Comparison of ENCODE assay signal across 14 cellular contexts in genomic region chr5:250396-250795, GRCh38. TPM values are rescaled to one million over a fixed set of nuclear protein-coding genes. Genes with fewer than 3 reads are reported as not detected.
DNase-seq lines count a peak whose midpoint lies in the region; ATAC-seq, FAIRE-seq and TF ChIP-seq lines count a peak whose summit lies in the region.
"Not testable (repeated sequence)": the region's sequence is repeated elsewhere in the genome, so short reads cannot be mapped to it uniquely, and the experiment has no call there.
"Had no signal": no experiment of that assay in that cellular context is flagged by ENCODE, and none has a peak within 500 bp of the region (broad histone marks: within the 10 kb centered on the region; RNA-seq: fewer than 3 reads in every experiment).

No MANE protein-coding gene starts in this region.

- CTCF ChIA-PET in T-cell (lab: Charles Lee); HepG2 (lab: Yijun Ruan, JAX; ENCODE audit: low intra/inter-chr PET ratio, low total read pairs): not testable (repeated sequence)

- H3K4me3 Mint-ChIP-seq in T-cell; activated T-cell treated with anti-CD3 and anti-CD28 coated beads, Interleukin-2, amount 50 U/mL, for 24 hours; stimulated activated effector memory CD8-positive, alpha-beta T cell treated with anti-CD3 and anti-CD28 coated beads, Interleukin-12 subunit alpha, Interleukin-12 subunit beta, amount 100 ng/mL, for 72 hours: not testable (repeated sequence)

- H4K20me1 ChIP-seq in Loucy (ENCODE audit: insufficient read depth, low read length, poor library complexity, severe bottlenecking); HepG2 (ENCODE audit: insufficient read depth, low read length): not testable (repeated sequence)

- not testable (repeated sequence) for H3K27me3 ChIP-seq in Loucy (ENCODE audit: insufficient read depth, low read length, poor library complexity, severe bottlenecking); HepG2 (ENCODE audit: control insufficient read depth in 1 of 2, insufficient read depth in 2 of 2, low read length in 2 of 2)

- DNase-seq in T-cell; activated T-cell treated with anti-CD3 and anti-CD28 coated beads, Interleukin-2, amount 50 U/mL, for 24 hours; Right ventricle myocardium inferior (ENCODE audit: missing footprints); left ventricle myocardium superior; HepG2 (ENCODE audit: low spot score); stimulated activated effector memory CD8-positive, alpha-beta T cell treated with anti-CD3 and anti-CD28 coated beads, Interleukin-12 subunit alpha, Interleukin-12 subunit beta, amount 100 ng/mL, for 72 hours (ENCODE audit: low spot score in 2 of 2): not testable (repeated sequence)

- peaks cover 26% of the 10 kb centered on the region; the same call in 1 of the 2 replicates for H3K9me3 ChIP-seq in Loucy (ENCODE audit: insufficient read depth, low read depth, low read length)
- H3K9me3 ChIP-seq in HepG2 (ENCODE audit: low read length): not testable (repeated sequence)

- in situ Hi-C loops in HepG2 (cut with HindIII; ENCODE audit: extremely low pct_ligation_motif_present, low pct_unique_long_range_greater_than_20kb): not testable (repeated sequence)

- H3K9me3 Mint-ChIP-seq in T-cell; activated T-cell treated with anti-CD3 and anti-CD28 coated beads, Interleukin-2, amount 50 U/mL, for 24 hours; stimulated activated effector memory CD8-positive, alpha-beta T cell treated with anti-CD3 and anti-CD28 coated beads, Interleukin-12 subunit alpha, Interleukin-12 subunit beta, amount 100 ng/mL, for 72 hours: not testable (repeated sequence)

- peak overlapping the region; percentile 78 for H3K9ac ChIP-seq in Loucy (ENCODE audit: low read depth, low read length, poor library complexity, severe bottlenecking)
- not testable (repeated sequence) for H3K9ac ChIP-seq in HepG2 (ENCODE audit: insufficient read depth, low read depth, low read length)

- intact Hi-C loops in Right ventricle myocardium inferior (cut with DNase I); left ventricle myocardium superior (cut with micrococcal nuclease); HepG2 (cut with micrococcal nuclease; ENCODE audit: unreplicated experiment): not testable (repeated sequence)

- not testable (repeated sequence) for TF ChIP-seq CTCF in Loucy (conservative IDR thresholded peaks at IDR 0.05; ENCODE audit: low read length); HepG2 (CRISPR knock-in tag; IDR thresholded peaks at IDR 0.05)

- not testable (repeated sequence) for H3K4me3 ChIP-seq in Loucy (ENCODE audit: low read length, poor library complexity, severe bottlenecking); HepG2 (replicated peaks in 1 of 3; ENCODE audit: insufficient read depth in 1 of 3, low read depth in 2 of 3, low read length in 3 of 3)

- not testable (repeated sequence) for TF ChIP-seq EP300 in HepG2 (IDR thresholded peaks at IDR 0.05; ENCODE audit: low read depth in 2 of 2, low read length in 2 of 2); HepG2 (CRISPR knock-in tag; IDR thresholded peaks at IDR 0.05; ENCODE audit: borderline replicate concordance)

- H3K36me3 ChIP-seq in Loucy (ENCODE audit: insufficient read depth, low read length): peaks cover 64% of the 10 kb centered on the region; the same call in 1 of the 2 replicates
- peaks cover 9 to 38% of the 10 kb centered on the region in 2 experiments; a peak in 4 of 5 replicates for H3K36me3 ChIP-seq in HepG2 (replicated peaks in 1 of 2; ENCODE audit: control insufficient read depth in 1 of 2, insufficient read depth in 2 of 2, low read length in 2 of 2)

- H2AFZ ChIP-seq in Loucy (ENCODE audit: low read length); HepG2 (ENCODE audit: low read length): not testable (repeated sequence)

- not testable (repeated sequence) for BruUV-seq in HepG2 (replicated peaks; lab: Mats Ljungman, UMichigan)

- H3K4me1 Mint-ChIP-seq in T-cell: peaks cover 0 to 13% (median 8%) of the 10 kb centered on the region in 3 donors
- not testable (repeated sequence) for H3K4me1 Mint-ChIP-seq in activated T-cell treated with anti-CD3 and anti-CD28 coated beads, Interleukin-2, amount 50 U/mL, for 24 hours (ENCODE audit: low read depth)
- H3K4me1 Mint-ChIP-seq in stimulated activated effector memory CD8-positive, alpha-beta T cell treated with anti-CD3 and anti-CD28 coated beads, Interleukin-12 subunit alpha, Interleukin-12 subunit beta, amount 100 ng/mL, for 72 hours: peaks cover 18% of the 10 kb centered on the region

- not testable (repeated sequence) for H3K9me2 ChIP-seq in Loucy (replicated peaks; ENCODE audit: low read depth, low read length)

- not testable (repeated sequence) for ATAC-seq in T-cell (replicated peaks in 1 of 4)
- peak; percentile 23 for ATAC-seq in Right ventricle myocardium inferior
- peak; percentile 44 for ATAC-seq in left ventricle myocardium superior
- ATAC-seq in HepG2: peak; percentile 26; the same call in 1 of the 3 replicates
- peak; percentile 32 for ATAC-seq in stimulated activated effector memory CD8-positive, alpha-beta T cell treated with anti-CD3 and anti-CD28 coated beads, Interleukin-12 subunit alpha, Interleukin-12 subunit beta, amount 100 ng/mL, for 72 hours

- not testable (repeated sequence) for FAIRE-seq in HepG2 (lab: Jason Lieb, UNC)

- not testable (repeated sequence) for TF ChIP-seq RAD21 in HepG2 (CRISPR knock-in tag; IDR thresholded peaks at IDR 0.05)

- POLR2A ChIA-PET in T-cell (lab: Charles Lee); HepG2 (lab: Yijun Ruan, JAX): not testable (repeated sequence)

- not testable (repeated sequence) for H3K27me3 Mint-ChIP-seq in T-cell; activated T-cell treated with anti-CD3 and anti-CD28 coated beads, Interleukin-2, amount 50 U/mL, for 24 hours

- not testable (repeated sequence) for H3K27ac ChIP-seq in HepG2 (ENCODE audit: extremely low read length, insufficient read depth, low read length)

- not testable (repeated sequence) for H3K79me2 ChIP-seq in Loucy (ENCODE audit: insufficient read depth, low read length); HepG2 (ENCODE audit: insufficient read depth, low read length)

- WGBS in HepG2 (ENCODE audit: low lambda C conversion rate): 100% methylated on average over 3 of the region's 9 CpGs

- H3F3A ChIP-seq in Loucy (ENCODE audit: low read depth): peaks cover 20% of the 10 kb centered on the region

- peaks cover 51% of the 10 kb centered on the region for H3K4me1 ChIP-seq in Loucy (ENCODE audit: insufficient read depth, low read length, poor library complexity, severe bottlenecking)
- not testable (repeated sequence) for H3K4me1 ChIP-seq in HepG2 (ENCODE audit: insufficient read depth, low read length)

- not testable (repeated sequence) for TF ChIP-seq POLR2A in HepG2 (IDR thresholded peaks at IDR 0.05; ENCODE audit: insufficient read depth in 1 of 2, low read depth in 2 of 2, low read length in 2 of 2)

- peak overlapping the region; percentile 43 to 66 for H3K27ac Mint-ChIP-seq in T-cell
- H3K27ac Mint-ChIP-seq in activated T-cell treated with anti-CD3 and anti-CD28 coated beads, Interleukin-2, amount 50 U/mL, for 24 hours: peak overlapping the region; percentile 4
- peak overlapping the region; percentile 36 for H3K27ac Mint-ChIP-seq in stimulated activated effector memory CD8-positive, alpha-beta T cell treated with anti-CD3 and anti-CD28 coated beads, Interleukin-12 subunit alpha, Interleukin-12 subunit beta, amount 100 ng/mL, for 72 hours

- not testable (repeated sequence) for H3K4me2 ChIP-seq in Loucy (ENCODE audit: low read depth, low read length, poor library complexity, severe bottlenecking); HepG2 (ENCODE audit: low read depth, low read length)

- peaks cover 44% of the 10 kb centered on the region for H3K36me3 Mint-ChIP-seq in T-cell
- H3K36me3 Mint-ChIP-seq in activated T-cell treated with anti-CD3 and anti-CD28 coated beads, Interleukin-2, amount 50 U/mL, for 24 hours (ENCODE audit: low read depth): peaks cover 80% of the 10 kb centered on the region
- H3K36me3 Mint-ChIP-seq in stimulated activated effector memory CD8-positive, alpha-beta T cell treated with anti-CD3 and anti-CD28 coated beads, Interleukin-12 subunit alpha, Interleukin-12 subunit beta, amount 100 ng/mL, for 72 hours: peaks cover 85% of the 10 kb centered on the region

RNA-seq across cellular contexts. Expression of gene PDCD6, which starts 21.1 kb away (rescaled TPM):
- total RNA-seq in T-cell (100 to 1,000 TPM in 1 of 5 donors, 10 to 100 TPM in 4; 61.0 to 104 (median 92.6) TPM), Right ventricle myocardium inferior (34.4 TPM), left ventricle myocardium superior (33.3 TPM), HepG2 (2016; rRNA removed; fragmentation: Illumina TruSeq; extraction: Trizol) (120 and 134 TPM in 2 replicates)
- 36.0 and 42.8 TPM in 2 replicates for total RNA-seq in HepG2 (2016; cell fraction: cytosol; rRNA removed; fragmentation: Illumina TruSeq; extraction: Trizol; ENCODE audit: low read depth)
- total RNA-seq in HepG2 (2016; cell fraction: insoluble cytoplasmic fraction; rRNA removed; fragmentation: Illumina TruSeq; extraction: Trizol): 119 and 122 TPM in 2 replicates
- 79.2 and 83.1 TPM in 2 replicates for total RNA-seq in HepG2 (2016; cell fraction: membrane; rRNA removed; fragmentation: Illumina TruSeq; extraction: Trizol)
- total RNA-seq in HepG2 (2016; cell fraction: nucleus; rRNA removed; fragmentation: Illumina TruSeq; extraction: Trizol): 56.7 and 60.4 TPM in 2 replicates
- polyA plus RNA-seq in HepG2 (2011; rRNA removed): 150 and 176 TPM in 2 replicates
- 179 and 184 TPM in 2 replicates for polyA plus RNA-seq in HepG2 (2011; cell fraction: cytosol; rRNA removed)
- polyA plus RNA-seq in HepG2 (2011; cell fraction: nucleus; rRNA removed): 76.8 and 88.9 TPM in 2 replicates
- polyA plus RNA-seq in HepG2 (2012): 73.8 and 84.9 TPM in 2 replicates
- 39.4 and 49.9 TPM in 2 replicates for polyA plus RNA-seq in HepG2 (2016; cell fraction: cytosol; fragmentation: Illumina TruSeq; extraction: Trizol; ENCODE audit: low read depth)
- polyA plus RNA-seq in HepG2 (2016; cell fraction: insoluble cytoplasmic fraction; fragmentation: Illumina TruSeq; extraction: Trizol; ENCODE audit: low read depth): 131 and 139 TPM in 2 replicates
- 63.4 and 71.2 TPM in 2 replicates for polyA plus RNA-seq in HepG2 (2016; cell fraction: membrane; fragmentation: Illumina TruSeq; extraction: Trizol; ENCODE audit: low read depth)
- polyA plus RNA-seq in HepG2 (2016; cell fraction: nucleus; fragmentation: Illumina TruSeq; extraction: Trizol; ENCODE audit: insufficient read depth, low read depth): 103 and 107 TPM in 2 replicates
- polyA minus RNA-seq in HepG2 (2011; rRNA and poly(A)+ RNA removed; ENCODE audit: low replicate concordance): 89.6 and 367 TPM in 2 replicates
- 38.6 and 39.9 TPM in 2 replicates for polyA minus RNA-seq in HepG2 (2011; cell fraction: cytosol; rRNA and poly(A)+ RNA removed)
- polyA minus RNA-seq in HepG2 (2011; cell fraction: nucleus; rRNA and poly(A)+ RNA removed): 39.9 and 46.1 TPM in 2 replicates

RNA-seq across cellular contexts. Expression of gene SDHA, which starts 32.3 kb away (rescaled TPM):
- total RNA-seq in T-cell: 100 to 1,000 TPM; 122 to 209 (median 140) TPM
- total RNA-seq in Right ventricle myocardium inferior: 811 TPM
- 876 TPM for total RNA-seq in left ventricle myocardium superior
- total RNA-seq in HepG2 (2016; rRNA removed; fragmentation: Illumina TruSeq; extraction: Trizol): 192 and 240 TPM in 2 replicates
- 42.0 and 46.9 TPM in 2 replicates for total RNA-seq in HepG2 (2016; cell fraction: cytosol; rRNA removed; fragmentation: Illumina TruSeq; extraction: Trizol; ENCODE audit: low read depth)
- total RNA-seq in HepG2 (2016; cell fraction: insoluble cytoplasmic fraction; rRNA removed; fragmentation: Illumina TruSeq; extraction: Trizol): 168 and 247 TPM in 2 replicates
- total RNA-seq in HepG2 (2016; cell fraction: membrane; rRNA removed; fragmentation: Illumina TruSeq; extraction: Trizol): 52.9 and 56.5 TPM in 2 replicates
- total RNA-seq in HepG2 (2016; cell fraction: nucleus; rRNA removed; fragmentation: Illumina TruSeq; extraction: Trizol): 141 and 179 TPM in 2 replicates
- polyA plus RNA-seq in HepG2 (2011; rRNA removed): 156 and 185 TPM in 2 replicates
- polyA plus RNA-seq in HepG2 (2011; cell fraction: cytosol; rRNA removed): 110 and 117 TPM in 2 replicates
- 108 and 110 TPM in 2 replicates for polyA plus RNA-seq in HepG2 (2011; cell fraction: nucleus; rRNA removed)
- 146 and 185 TPM in 2 replicates for polyA plus RNA-seq in HepG2 (2012)
- 12.6 and 16.7 TPM in 2 replicates for polyA plus RNA-seq in HepG2 (2016; cell fraction: cytosol; fragmentation: Illumina TruSeq; extraction: Trizol; ENCODE audit: low read depth)
- 131 and 149 TPM in 2 replicates for polyA plus RNA-seq in HepG2 (2016; cell fraction: insoluble cytoplasmic fraction; fragmentation: Illumina TruSeq; extraction: Trizol; ENCODE audit: low read depth)
- polyA plus RNA-seq in HepG2 (2016; cell fraction: membrane; fragmentation: Illumina TruSeq; extraction: Trizol; ENCODE audit: low read depth): 23.0 and 24.9 TPM in 2 replicates
- 181 and 200 TPM in 2 replicates for polyA plus RNA-seq in HepG2 (2016; cell fraction: nucleus; fragmentation: Illumina TruSeq; extraction: Trizol; ENCODE audit: insufficient read depth, low read depth)
- polyA minus RNA-seq in HepG2 (2011; rRNA and poly(A)+ RNA removed; ENCODE audit: low replicate concordance): 514 and 684 TPM in 2 replicates
- polyA minus RNA-seq in HepG2 (2011; cell fraction: cytosol; rRNA and poly(A)+ RNA removed): 123 and 151 TPM in 2 replicates
- polyA minus RNA-seq in HepG2 (2011; cell fraction: nucleus; rRNA and poly(A)+ RNA removed): 128 and 143 TPM in 2 replicates

RNA-seq across cellular contexts. Expression of gene CCDC127, which starts 32.4 kb away (rescaled TPM):
- total RNA-seq in T-cell: 1 to 10 TPM; 2.5 to 9.8 (median 6.3) TPM
- 9.4 TPM for total RNA-seq in Right ventricle myocardium inferior
- 7.7 TPM for total RNA-seq in left ventricle myocardium superior
- 2.8 and 4.3 TPM in 2 replicates for total RNA-seq in HepG2 (2016; rRNA removed; fragmentation: Illumina TruSeq; extraction: Trizol)
- total RNA-seq in HepG2 (2016; cell fraction: cytosol; rRNA removed; fragmentation: Illumina TruSeq; extraction: Trizol; ENCODE audit: low read depth): 1.0 and 1.3 TPM in 2 replicates
- 2.2 and 4.2 TPM in 2 replicates for total RNA-seq in HepG2 (2016; cell fraction: insoluble cytoplasmic fraction; rRNA removed; fragmentation: Illumina TruSeq; extraction: Trizol)
- total RNA-seq in HepG2 (2016; cell fraction: membrane; rRNA removed; fragmentation: Illumina TruSeq; extraction: Trizol): 1.4 and 2.0 TPM in 2 replicates
- 3.4 and 4.3 TPM in 2 replicates for total RNA-seq in HepG2 (2016; cell fraction: nucleus; rRNA removed; fragmentation: Illumina TruSeq; extraction: Trizol)
- 2.9 and 3.7 TPM in 2 replicates for polyA plus RNA-seq in HepG2 (2011; rRNA removed)
- 2.6 and 3.2 TPM in 2 replicates for polyA plus RNA-seq in HepG2 (2011; cell fraction: cytosol; rRNA removed)
- 4.9 and 6.4 TPM in 2 replicates for polyA plus RNA-seq in HepG2 (2011; cell fraction: nucleus; rRNA removed)
- polyA plus RNA-seq in HepG2 (2012): 5.0 and 5.2 TPM in 2 replicates
- polyA plus RNA-seq in HepG2 (2016; cell fraction: cytosol; fragmentation: Illumina TruSeq; extraction: Trizol; ENCODE audit: low read depth): 0.50 and 0.51 TPM in 2 replicates
- 1.8 and 2.3 TPM in 2 replicates for polyA plus RNA-seq in HepG2 (2016; cell fraction: insoluble cytoplasmic fraction; fragmentation: Illumina TruSeq; extraction: Trizol; ENCODE audit: low read depth)
- 0.66 and 0.68 TPM in 2 replicates for polyA plus RNA-seq in HepG2 (2016; cell fraction: membrane; fragmentation: Illumina TruSeq; extraction: Trizol; ENCODE audit: low read depth)
- polyA plus RNA-seq in HepG2 (2016; cell fraction: nucleus; fragmentation: Illumina TruSeq; extraction: Trizol; ENCODE audit: insufficient read depth, low read depth): 8.7 and 9.9 TPM in 2 replicates
- polyA minus RNA-seq in HepG2 (2011; rRNA and poly(A)+ RNA removed; ENCODE audit: low replicate concordance): 2.8 and 7.8 TPM in 2 replicates
- 2.0 TPM in 2 replicates for polyA minus RNA-seq in HepG2 (2011; cell fraction: cytosol; rRNA and poly(A)+ RNA removed)
- polyA minus RNA-seq in HepG2 (2011; cell fraction: nucleus; rRNA and poly(A)+ RNA removed): 6.7 and 8.1 TPM in 2 replicates

RNA-seq across cellular contexts. Expression of gene LRRC14B, which starts 59.1 kb away (rescaled TPM):
- total RNA-seq in T-cell: not detected
- 74.9 TPM for total RNA-seq in Right ventricle myocardium inferior
- total RNA-seq in left ventricle myocardium superior: 107 TPM
- not detected in 2 replicates for total RNA-seq in HepG2 (2016; rRNA removed; fragmentation: Illumina TruSeq; extraction: Trizol)
- total RNA-seq in HepG2 (2016; cell fraction: cytosol; rRNA removed; fragmentation: Illumina TruSeq; extraction: Trizol; ENCODE audit: low read depth): not detected in 2 replicates
- not detected in 2 replicates for total RNA-seq in HepG2 (2016; cell fraction: insoluble cytoplasmic fraction; rRNA removed; fragmentation: Illumina TruSeq; extraction: Trizol)
- not detected in 2 replicates for total RNA-seq in HepG2 (2016; cell fraction: membrane; rRNA removed; fragmentation: Illumina TruSeq; extraction: Trizol)
- not detected in 2 replicates for total RNA-seq in HepG2 (2016; cell fraction: nucleus; rRNA removed; fragmentation: Illumina TruSeq; extraction: Trizol)
- not detected in 2 replicates for polyA plus RNA-seq in HepG2 (2011; rRNA removed)
- polyA plus RNA-seq in HepG2 (2011; cell fraction: cytosol; rRNA removed): not detected in 2 replicates
- polyA plus RNA-seq in HepG2 (2011; cell fraction: nucleus; rRNA removed): not detected in 2 replicates
- not detected in 2 replicates for polyA plus RNA-seq in HepG2 (2012)
- polyA plus RNA-seq in HepG2 (2016; cell fraction: cytosol; fragmentation: Illumina TruSeq; extraction: Trizol; ENCODE audit: low read depth): not detected in 2 replicates
- not detected in 2 replicates for polyA plus RNA-seq in HepG2 (2016; cell fraction: insoluble cytoplasmic fraction; fragmentation: Illumina TruSeq; extraction: Trizol; ENCODE audit: low read depth)
- polyA plus RNA-seq in HepG2 (2016; cell fraction: membrane; fragmentation: Illumina TruSeq; extraction: Trizol; ENCODE audit: low read depth): not detected in 2 replicates
- not detected in 2 replicates for polyA plus RNA-seq in HepG2 (2016; cell fraction: nucleus; fragmentation: Illumina TruSeq; extraction: Trizol; ENCODE audit: insufficient read depth, low read depth)
- polyA minus RNA-seq in HepG2 (2011; rRNA and poly(A)+ RNA removed; ENCODE audit: low replicate concordance): 0.14 TPM in 1 of 2 replicates, not detected in the other
- not detected in 2 replicates for polyA minus RNA-seq in HepG2 (2011; cell fraction: cytosol; rRNA and poly(A)+ RNA removed)
- polyA minus RNA-seq in HepG2 (2011; cell fraction: nucleus; rRNA and poly(A)+ RNA removed): not detected in 2 replicates
- total RNA-seq: Calu3, Daoy, H1, HT-29 had no signal
- polyA plus RNA-seq: A549, AG04450, CD14-positive monocyte, H1 had no signal

Comparison
In these comparisons a context has a peak if more than half of its experiments do, and no peak if none do; other contexts are left out.
1. H3K27ac Mint-ChIP-seq: peak in every context shown above with its lines; median percentile 54 in T-cell; 36 in stimulated activated effector memory CD8-positive, alpha-beta T cell treated with anti-CD3 and anti-CD28 coated beads, Interleukin-12 subunit alpha, Interleukin-12 subunit beta, amount 100 ng/mL, for 72 hours; 4 in activated T-cell treated with anti-CD3 and anti-CD28 coated beads, Interleukin-2, amount 50 U/mL, for 24 hours.